ENCODE assay signal across 16 cellular contexts in genomic region chr20:47330071-47330470, GRCh38. TPM values are rescaled to one million over a fixed set of nuclear protein-coding genes. Genes with fewer than 3 reads are reported as not detected.
DNase-seq lines count a peak whose midpoint lies in the region; ATAC-seq and TF ChIP-seq lines count a peak whose summit lies in the region.
"Had no signal": no experiment of that assay in that cellular context is flagged by ENCODE, and none has a peak within 500 bp of the region (broad histone marks: within the 10 kb centered on the region; RNA-seq: fewer than 3 reads in every experiment).

No MANE protein-coding gene starts in this region.

- TF ChIP-seq CTCF in tibial nerve (IDR thresholded peaks at IDR 0.05) = no peak

- peaks cover 0 to 75% (median 34%) of the 10 kb centered on the region in 4 donors for H3K4me1 ChIP-seq in tibial nerve

- H3K9me3 ChIP-seq in tibial nerve = no peaks in the 10 kb centered on the region
- H3K9me3 ChIP-seq: Peyer's patch had no signal

- no peak for TF ChIP-seq POLR2A in tibial nerve (IDR thresholded peaks at IDR 0.05)

- no peak overlapping the region for H3K4me3 ChIP-seq in tibial nerve
- H3K4me3 ChIP-seq: Peyer's patch had no signal

- DNase-seq in activated naive CD4-positive, alpha-beta T cell treated with Interleukin-2 at 50 U/mL for 16 hours = no peak
- DNase-seq in caudate nucleus (lab: John Stamatoyannopoulos, UW) (no peak), naive B cell (no peak), tibial nerve (ENCODE audit: low spot score in 2 of 2) (no peak), activated T-cell treated with anti-CD3 and anti-CD28 coated beads for 4 hours (no peak)
- DNase-seq in activated CD8-positive, alpha-beta memory T cell treated with anti-CD3 and anti-CD28 coated beads for 24 hours = no peak
- DNase-seq: activated CD4-positive, alpha-beta T cell treated with anti-CD3 and anti-CD28 coated beads, Interleukin-2, amount 50 U/mL, for 1 hour; activated effector memory CD4-positive, alpha-beta T cell treated with Interleukin-2 at 50 U/mL for 16 hours; Calu3; NCI-H1092; NCI-H345; Peyer's patch; small intestine had no signal

- no peak overlapping the region for H3K4me3 Mint-ChIP-seq in activated naive CD4-positive, alpha-beta T cell treated with anti-CD3 and anti-CD28 coated beads, Interleukin-2, amount 50 U/mL, for 24 hours
- H3K4me3 Mint-ChIP-seq in naive B cell = peak overlapping the region in 1 of 8 donors; percentile 71
- H3K4me3 Mint-ChIP-seq: T-helper 1 cell treated with Interleukin-12 subunit alpha and Interleukin-12 subunit beta and Interleukin-4 antibody, amounts not matched to agents 30 μg/mL and 1 μg/mL, for 36 hours had no signal

- no peaks in the 10 kb centered on the region for H3K36me3 ChIP-seq in tibial nerve

- H3K27ac Mint-ChIP-seq in activated naive CD4-positive, alpha-beta T cell treated with anti-CD3 and anti-CD28 coated beads, Interleukin-2, amount 50 U/mL, for 24 hours = peak overlapping the region; percentile 19
- peak overlapping the region in 5 of 6 donors; percentile 6 to 72 (median 58) for H3K27ac Mint-ChIP-seq in naive B cell
- H3K27ac Mint-ChIP-seq: T-helper 1 cell treated with Interleukin-12 subunit alpha and Interleukin-12 subunit beta and Interleukin-4 antibody, amounts not matched to agents 30 μg/mL and 1 μg/mL, for 36 hours had no signal

- no peaks in the 10 kb centered on the region for H3K27me3 Mint-ChIP-seq in activated naive CD4-positive, alpha-beta T cell treated with anti-CD3 and anti-CD28 coated beads, Interleukin-2, amount 50 U/mL, for 24 hours
- no peaks in the 10 kb centered on the region for H3K27me3 Mint-ChIP-seq in naive B cell

- WGBS in tibial nerve, 2 donors = 74 to 81% methylated on average over 3 of the region's 3 CpGs

- no peaks in the 10 kb centered on the region for H3K27me3 ChIP-seq in tibial nerve
- H3K27me3 ChIP-seq: Peyer's patch had no signal

- H3K27ac ChIP-seq in caudate nucleus (ENCODE audit: low read depth, low read length) (peak overlapping the region; percentile 86), tibial nerve (peak overlapping the region in 3 of 4 donors; percentile 44 to 94 (median 92))

- H3K36me3 Mint-ChIP-seq in activated naive CD4-positive, alpha-beta T cell treated with anti-CD3 and anti-CD28 coated beads, Interleukin-2, amount 50 U/mL, for 24 hours = peaks cover 10% of the 10 kb centered on the region
- peaks cover 22 to 29% of the 10 kb centered on the region in 2 donors for H3K36me3 Mint-ChIP-seq in naive B cell

- H3K9me3 Mint-ChIP-seq in activated naive CD4-positive, alpha-beta T cell treated with anti-CD3 and anti-CD28 coated beads, Interleukin-2, amount 50 U/mL, for 24 hours = no peaks in the 10 kb centered on the region
- no peaks in the 10 kb centered on the region for H3K9me3 Mint-ChIP-seq in naive B cell
- H3K9me3 Mint-ChIP-seq: T-helper 1 cell treated with Interleukin-12 subunit alpha and Interleukin-12 subunit beta and Interleukin-4 antibody, amounts not matched to agents 30 μg/mL and 1 μg/mL, for 36 hours had no signal

- TF ChIP-seq EP300 in tibial nerve (IDR thresholded peaks at IDR 0.05) = no peak

- ATAC-seq in naive B cell (ENCODE audit: low read depth in 2 of 2) (no peak), HG02938 (IDR thresholded peaks at IDR 0.05; ENCODE audit: unreplicated experiment) (no peak)

- H3K4me1 Mint-ChIP-seq in activated naive CD4-positive, alpha-beta T cell treated with anti-CD3 and anti-CD28 coated beads, Interleukin-2, amount 50 U/mL, for 24 hours = peaks cover 71% of the 10 kb centered on the region
- peaks cover 37 to 56% (median 54%) of the 10 kb centered on the region in 3 donors for H3K4me1 Mint-ChIP-seq in naive B cell

RNA-seq across cellular contexts. Expression of gene ZMYND8, which starts 26.4 kb away (rescaled TPM):
- 10 to 100 TPM in 4 of 6 donors, 1 to 10 TPM in 2; 2.7 to 22.7 (median 12.1) TPM for polyA plus RNA-seq in naive B cell (ENCODE audit: low read depth in 6 of 6)
- total RNA-seq in tibial nerve = 10 to 100 TPM; 45.3 to 69.9 (median 49.8) TPM
